ENCODE assay signal across 8 cellular contexts in genomic region chr1:114780344-114781226, GRCh38. TPM values are rescaled to one million over a fixed set of nuclear protein-coding genes. Genes with fewer than 3 reads are reported as not detected.
DNase-seq lines count a peak whose midpoint lies in the region; ATAC-seq and TF ChIP-seq lines count a peak whose summit lies in the region.

TSS of gene SIKE1 (minus strand) at chr1:114780685. CDS start at chr1:114780607, 78 bp downstream.

- peaks cover 19% of the 10 kb centered on the region in 2 donors for H3K36me3 Mint-ChIP-seq in activated naive CD4-positive, alpha-beta T cell treated with anti-CD3 and anti-CD28 coated beads, Interleukin-2, amount 50 U/mL, for 72 hours

- WGBS in testis, 2 donors, result 15 to 26% methylated on average over 22 to 50 of the region's 53 CpGs

- intact Hi-C loops in testis (cut with DNase I; ENCODE audit: low total_unique reads), result no loop called here

- peak within 1 kb of the TSS; percentile 97 to 99 for H3K27ac Mint-ChIP-seq in activated naive CD4-positive, alpha-beta T cell treated with anti-CD3 and anti-CD28 coated beads, Interleukin-2, amount 50 U/mL, for 72 hours

- DNase-seq in NCI-H1092 (lab: John Stamatoyannopoulos, UW), result peak; percentile 89
- DNase-seq in activated naive CD4-positive, alpha-beta T cell treated with anti-CD3 and anti-CD28 coated beads, Interleukin-2, amount 50 U/mL, for 72 hours (ENCODE audit: low spot score in 2 of 2), result peak; percentile 89 to 96
- peak; percentile 96 for DNase-seq in glomerular visceral epithelial cell (ENCODE audit: extremely low spot score)
- peak; percentile 87 for DNase-seq in omental fat pad (ENCODE audit: low spot score)
- peak; percentile 98 for DNase-seq in testis

- H3K9me3 ChIP-seq in testis, result no peaks in the 10 kb centered on the region

- no peaks in the 10 kb centered on the region for H3K9me3 Mint-ChIP-seq in activated naive CD4-positive, alpha-beta T cell treated with anti-CD3 and anti-CD28 coated beads, Interleukin-2, amount 50 U/mL, for 72 hours

- ATAC-seq in HG02610 (IDR thresholded peaks at IDR 0.05; ENCODE audit: unreplicated experiment), result peak; percentile 97
- ATAC-seq in SK-N-SH treated with all-trans-retinoic acid at 6 μM for 48 hours, result peak; percentile 99
- ATAC-seq in activated naive CD4-positive, alpha-beta T cell treated with anti-CD3 and anti-CD28 coated beads, Interleukin-2, amount 50 U/mL, for 72 hours, result peak; percentile 96 to 100
- ATAC-seq in omental fat pad (ENCODE audit: low FRiP score), result peak; percentile 97

- peak; percentile 12 for TF ChIP-seq POLR2A in testis (IDR thresholded peaks at IDR 0.05)

- no peaks in the 10 kb centered on the region for H3K27me3 ChIP-seq in testis

- no peaks in the 10 kb centered on the region for H3K36me3 ChIP-seq in testis (ENCODE audit: low read depth, missing control alignments)

- no peak for TF ChIP-seq CTCF in omental fat pad (IDR thresholded peaks at IDR 0.05)
- peak in 1 of 3 experiments; percentile 11 for TF ChIP-seq CTCF in testis (IDR thresholded peaks at IDR 0.05)

- H3K4me3 ChIP-seq in GM08714 (ENCODE audit: low read length), result peak within 1 kb of the TSS; percentile 93
- peak within 1 kb of the TSS; percentile 77 to 91 for H3K4me3 ChIP-seq in testis

- H3K4me1 ChIP-seq in testis, result peaks cover 6% of the 10 kb centered on the region

- peak within 1 kb of the TSS; percentile 83 to 86 for H3K27ac ChIP-seq in testis

TF ChIP-seq in SK-N-SH treated with all-trans-retinoic acid at 6 μM for 48 hours, 23 proteins besides CTCF, POLR2A, EP300 and RAD21:
- TF ChIP-seq TCF4 (CRISPR knock-in tag; IDR thresholded peaks at IDR 0.05; ENCODE audit: borderline replicate concordance) (no peak), ZC3H10 (CRISPR knock-in tag; IDR thresholded peaks at IDR 0.05) (no peak), BACH2 (CRISPR knock-in tag; IDR thresholded peaks at IDR 0.05; ENCODE audit: borderline replicate concordance) (no peak), ZFP3 (CRISPR knock-in tag; IDR thresholded peaks at IDR 0.05) (no peak), CSRNP3 (CRISPR knock-in tag; IDR thresholded peaks at IDR 0.05) (no peak), ZFP30 (CRISPR knock-in tag; IDR thresholded peaks at IDR 0.05) (no peak), POU6F1 (CRISPR knock-in tag; IDR thresholded peaks at IDR 0.05; ENCODE audit: borderline replicate concordance, low read depth) (no peak), ESRRG (CRISPR knock-in tag; IDR thresholded peaks at IDR 0.05) (no peak), ISL1 (CRISPR knock-in tag; IDR thresholded peaks at IDR 0.05) (no peak)
TF ChIP-seq in SK-N-SH treated with all-trans-retinoic acid at 6 μM for 48 hours: peak in this region for 0.

RNA-seq across cellular contexts. Expression of gene SIKE1, which starts in this region (rescaled TPM):
- total RNA-seq in activated naive CD4-positive, alpha-beta T cell treated with anti-CD3 and anti-CD28 coated beads, Interleukin-2, amount 50 U/mL, for 72 hours, result 10 to 100 TPM; 61.1 to 76.0 TPM
- total RNA-seq in omental fat pad, result 10 to 100 TPM; 27.0 to 58.0 (median 38.7) TPM
- total RNA-seq in testis, result 10 to 100 TPM; 27.3 to 47.3 TPM
- polyA plus RNA-seq in testis (ENCODE audit: insufficient read depth, low read depth, low replicate concordance), result 27.3 TPM

Comparison
In these comparisons a context has a peak if more than half of its experiments do, and no peak if none do; other contexts are left out.
1. Peak in every context shown above with its lines: DNase-seq, ATAC-seq, H3K4me3 ChIP-seq and H3K27ac ChIP-seq.